Comparison of ENCODE assay signal across 1 cellular context in genomic region chr16:980595-980854, GRCh38.
TF ChIP-seq lines count a peak whose summit lies in the region.

No MANE protein-coding gene starts in this region.

TF ChIP-seq in HepG2, 621 proteins besides CTCF, POLR2A, EP300 and RAD21:
- TF ChIP-seq IRF9 (CRISPR knock-in tag; IDR thresholded peaks at IDR 0.05; ENCODE audit: borderline replicate concordance) (0 out of 2 replicates have a peak, but pooled peaks have one; percentile 21), HNF1A (IDR thresholded peaks at IDR 0.05; ENCODE audit: low read depth) (no peak), HNF1A (CRISPR knock-in tag; IDR thresholded peaks at IDR 0.05; ENCODE audit: borderline replicate concordance) (0 out of 2 replicates have a peak, but pooled peaks have one; percentile 17), SRF (IDR thresholded peaks at IDR 0.05; ENCODE audit: low read depth, low read length) (no peak), ZNF512 (CRISPR knock-in tag; IDR thresholded peaks at IDR 0.05) (no peak), PLSCR1 (CRISPR knock-in tag; IDR thresholded peaks at IDR 0.05; ENCODE audit: borderline replicate concordance) (no peak), TARDBP (CRISPR knock-in tag; IDR thresholded peaks at IDR 0.05) (no peak), GABPB1 (CRISPR knock-in tag; IDR thresholded peaks at IDR 0.05) (no peak), ZNF510 (CRISPR knock-in tag; IDR thresholded peaks at IDR 0.05; ENCODE audit: low read depth) (no peak), HNRNPH1 (optimal IDR thresholded peaks at IDR 0.05; ENCODE audit: low read depth, low read length) (no peak), PHF20 (CRISPR knock-in tag; IDR thresholded peaks at IDR 0.05) (no peak), KDM6A (CRISPR knock-in tag; IDR thresholded peaks at IDR 0.05; ENCODE audit: low read depth) (no peak), PATZ1 (CRISPR knock-in tag; IDR thresholded peaks at IDR 0.05) (0 out of 2 replicates have a peak, but pooled peaks have one; percentile 27), KLF11 (CRISPR knock-in tag; IDR thresholded peaks at IDR 0.05) (no peak), RBFOX2 (IDR thresholded peaks at IDR 0.05; ENCODE audit: low read depth, low read length) (peak; percentile 9; the same call in 1 of the 2 replicates), ZNF576 (CRISPR knock-in tag; IDR thresholded peaks at IDR 0.05) (no peak), HNF1B (CRISPR knock-in tag; IDR thresholded peaks at IDR 0.05) (no peak)
TF ChIP-seq in HepG2: peak in this region for 4.
